23 cellular contexts compared by ENCODE assay signal in genomic region chr16:12511308-12511707, GRCh38.
"Had no signal": no experiment of that assay in that cellular context is flagged by ENCODE, and none has a peak within 500 bp of the region (broad histone marks: within the 10 kb centered on the region; RNA-seq: fewer than 3 reads in every experiment).

No MANE protein-coding gene starts in this region.

- ATAC-seq: activated CD8-positive, alpha-beta T cell treated with anti-CD3 and anti-CD28 coated beads for 36 hours; naive thymus-derived CD8-positive, alpha-beta T cell; SK-N-SH treated with all-trans-retinoic acid at 6 μM for 48 hours had no signal

- H3K4me3 Mint-ChIP-seq: activated CD4-positive, alpha-beta T cell treated with anti-CD3 and anti-CD28 coated beads, Interleukin-2, amount 10 ng/mL, durations not matched to agents 24 days and 14 days; activated CD8-positive, alpha-beta T cell treated with anti-CD3 and anti-CD28 coated beads for 36 hours; activated naive CD4-positive, alpha-beta T cell treated with anti-CD3 and anti-CD28 coated beads, Interleukin-2, amount 10 ng/mL, durations not matched to agents 7 days and 5 days; naive thymus-derived CD8-positive, alpha-beta T cell; stimulated activated naive CD8-positive, alpha-beta T cell treated with anti-CD3 and anti-CD28 coated beads, Interleukin-15, Interleukin-2, amounts not matched to agents 100 ng/mL and 50 ng/mL, for 24 hours; type B pancreatic cell had no signal

- H3K27ac ChIP-seq: ascending aorta, esophagus squamous epithelium, heart right ventricle, testis had no signal

- DNase-seq: activated CD4-positive, alpha-beta T cell treated with anti-CD3 and anti-CD28 coated beads, Interleukin-2, amount 10 ng/mL, durations not matched to agents 24 days and 14 days; activated CD4-positive, CD25-positive, alpha-beta regulatory T cell; activated CD8-positive, alpha-beta T cell treated with anti-CD3 and anti-CD28 coated beads for 36 hours; activated naive CD4-positive, alpha-beta T cell treated with anti-CD3 and anti-CD28 coated beads, Interleukin-2, amount 10 ng/mL, durations not matched to agents 7 days and 5 days; activated T-cell treated with anti-CD3 and anti-CD28 coated beads, Interleukin-2, amount 50 U/mL, for 1 hour; effector memory CD4-positive, alpha-beta T cell; esophagus squamous epithelium; heart right ventricle; kidney glomerular epithelial cell; mesendoderm; naive thymus-derived CD8-positive, alpha-beta T cell; stimulated activated CD4-positive, alpha-beta T cell treated with anti-CD3 and anti-CD28 coated beads, Interleukin-12 subunit alpha, Interleukin-12 subunit beta, amount 100 ng/mL, for 4 hours; stimulated activated CD4-positive, alpha-beta T cell treated with anti-CD3 and anti-CD28 coated beads, Interleukin-2, amount 100 ng/mL, for 24 hours; T-helper 1 cell; T-helper 9 cell; testis had no signal

- FAIRE-seq: endothelial cell of umbilical vein had no signal

- H3K4me1 ChIP-seq: testis had no signal

- H3K27me3 Mint-ChIP-seq: activated CD4-positive, alpha-beta T cell treated with anti-CD3 and anti-CD28 coated beads, Interleukin-2, amount 10 ng/mL, durations not matched to agents 24 days and 14 days; activated CD8-positive, alpha-beta T cell treated with anti-CD3 and anti-CD28 coated beads for 36 hours; activated naive CD4-positive, alpha-beta T cell treated with anti-CD3 and anti-CD28 coated beads, Interleukin-2, amount 10 ng/mL, durations not matched to agents 7 days and 5 days; naive thymus-derived CD8-positive, alpha-beta T cell; progenitor cell of endocrine pancreas; stimulated activated naive CD8-positive, alpha-beta T cell treated with anti-CD3 and anti-CD28 coated beads, Interleukin-15, Interleukin-2, amounts not matched to agents 100 ng/mL and 50 ng/mL, for 24 hours; type B pancreatic cell had no signal

- H3K4me1 Mint-ChIP-seq: activated naive CD4-positive, alpha-beta T cell treated with anti-CD3 and anti-CD28 coated beads, Interleukin-2, amount 10 ng/mL, durations not matched to agents 7 days and 5 days had no signal

- H3K27ac Mint-ChIP-seq: activated CD4-positive, alpha-beta T cell treated with anti-CD3 and anti-CD28 coated beads, Interleukin-2, amount 10 ng/mL, durations not matched to agents 24 days and 14 days; activated CD8-positive, alpha-beta T cell treated with anti-CD3 and anti-CD28 coated beads for 36 hours; activated naive CD4-positive, alpha-beta T cell treated with anti-CD3 and anti-CD28 coated beads, Interleukin-2, amount 10 ng/mL, durations not matched to agents 7 days and 5 days; activated T-helper 2 cell treated with anti-CD3 and anti-CD28 coated beads, Interferon-gamma antibody, Interleukin-2, Interleukin-4, amounts not matched to agents 10 μg/mL and 5 μg/mL and 100 μg/mL, durations not matched to agents 14 hours and 24 hours and 36 hours; progenitor cell of endocrine pancreas; stimulated activated naive CD8-positive, alpha-beta T cell treated with anti-CD3 and anti-CD28 coated beads, Interleukin-15, Interleukin-2, amounts not matched to agents 100 ng/mL and 50 ng/mL, for 24 hours; type B pancreatic cell had no signal

- H3K9me3 Mint-ChIP-seq: activated CD4-positive, alpha-beta T cell treated with anti-CD3 and anti-CD28 coated beads, Interleukin-2, amount 10 ng/mL, durations not matched to agents 24 days and 14 days; activated CD8-positive, alpha-beta T cell treated with anti-CD3 and anti-CD28 coated beads for 36 hours; activated naive CD4-positive, alpha-beta T cell treated with anti-CD3 and anti-CD28 coated beads, Interleukin-2, amount 10 ng/mL, durations not matched to agents 7 days and 5 days; activated T-helper 2 cell treated with anti-CD3 and anti-CD28 coated beads, Interferon-gamma antibody, Interleukin-2, Interleukin-4, amounts not matched to agents 10 μg/mL and 5 μg/mL and 100 μg/mL, durations not matched to agents 14 hours and 24 hours and 36 hours; naive thymus-derived CD8-positive, alpha-beta T cell; stimulated activated naive CD8-positive, alpha-beta T cell treated with anti-CD3 and anti-CD28 coated beads, Interleukin-15, Interleukin-2, amounts not matched to agents 100 ng/mL and 50 ng/mL, for 24 hours; type B pancreatic cell had no signal

- H3K27me3 ChIP-seq: ascending aorta, esophagus squamous epithelium, heart right ventricle, testis had no signal

- H3K36me3 Mint-ChIP-seq: activated naive CD4-positive, alpha-beta T cell treated with anti-CD3 and anti-CD28 coated beads, Interleukin-2, amount 10 ng/mL, durations not matched to agents 7 days and 5 days; type B pancreatic cell had no signal

- H3K4me3 ChIP-seq: ascending aorta, esophagus squamous epithelium, heart right ventricle, testis had no signal
